ENCODE assay signal across 8 cellular contexts in the genomic region with DNA sequence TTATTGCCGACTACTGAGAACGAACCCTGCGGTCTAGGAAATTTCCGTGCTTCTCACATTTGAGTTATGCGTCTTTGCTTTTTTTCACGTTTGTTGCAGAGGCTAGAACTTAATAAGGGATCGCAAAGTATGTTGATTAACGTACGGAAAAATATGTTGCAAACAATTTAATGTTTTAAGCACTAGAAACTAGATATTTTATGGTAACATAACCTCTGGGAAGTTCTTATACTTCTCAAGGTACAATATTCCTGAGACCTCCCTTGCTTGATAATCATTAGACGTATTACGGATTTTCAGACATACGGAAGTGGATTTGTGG. TPM values are rescaled to one million over a fixed set of nuclear protein-coding genes. Genes with fewer than 3 reads are reported as not detected.
DNase-seq lines count a peak whose midpoint lies in the region; ATAC-seq and TF ChIP-seq lines count a peak whose summit lies in the region.

No MANE protein-coding gene starts in this region.

- TF ChIP-seq POLR2A in heart left ventricle (IDR thresholded peaks at IDR 0.05): no peak

- peak overlapping the region; percentile 95 for H3K27ac Mint-ChIP-seq in mesothelial cell of epicardium

- ATAC-seq in heart left ventricle (no peak), left cardiac atrium (no peak), upper lobe of right lung (no peak), HG02798 (IDR thresholded peaks at IDR 0.05; ENCODE audit: poor library complexity, unreplicated experiment) (no peak)

- 16 to 24% (median 19%) methylated on average over 12 of the region's 12 CpGs for WGBS in heart left ventricle, 4 donors

- H3K36me3 ChIP-seq in heart left ventricle: no peaks in the 10 kb centered on the region
- H3K36me3 ChIP-seq in upper lobe of right lung: no peaks in the 10 kb centered on the region

- peaks cover 27% of the 10 kb centered on the region for H3K4me1 Mint-ChIP-seq in mesothelial cell of epicardium

- no peaks in the 10 kb centered on the region for H3K27me3 Mint-ChIP-seq in mesothelial cell of epicardium (ENCODE audit: low read depth)

- intact Hi-C loops in heart left ventricle (cut with DNase I) (loop anchor here in 8 of 10 donors (5.0 to 10.0 kb wide), 7 partner anchors 101 to 208 kb away; partner anchors contain the start of gene NDNF (in 8 of the 8)), left cardiac atrium (cut with DNase I) (loop anchor here in 1 of 2 donors (10.0 kb wide), 2 partner anchors 152 to 768 kb away; partner anchors contain the start of gene NDNF), upper lobe of right lung (cut with DNase I) (no loop called here)

- H3K4me3 ChIP-seq in heart left ventricle: peak overlapping the region; percentile 61 to 97 (median 81)
- H3K4me3 ChIP-seq in choroid plexus epithelial cell (ENCODE audit: low read depth, low read length): peak overlapping the region; percentile 72
- H3K4me3 ChIP-seq in upper lobe of right lung: peak overlapping the region; percentile 69

- H3K4me1 ChIP-seq in heart left ventricle (peaks cover 0 to 40% (median 30%) of the 10 kb centered on the region in 12 donors), upper lobe of right lung (peaks cover 16% of the 10 kb centered on the region)

- DNase-seq in heart left ventricle: no peak
- no peak for DNase-seq in left cardiac atrium
- no peak for DNase-seq in choroid plexus epithelial cell (ENCODE audit: low read depth)
- DNase-seq in mesothelial cell of epicardium (ENCODE audit: low spot score in 2 of 2, unreplicated experiment in 2 of 2): no peak
- DNase-seq in upper lobe of right lung: no peak
- DNase-seq in NCI-H187 treated with DMSO at 0.1 percent for 48 hours (lab: John Stamatoyannopoulos, UW): no peak
- no peak for DNase-seq in GF-D8 (lab: John Stamatoyannopoulos, UW)

- peaks cover 11% of the 10 kb centered on the region for H3K9me3 Mint-ChIP-seq in mesothelial cell of epicardium

- H3K27me3 ChIP-seq in heart left ventricle: peaks cover 0 to 20% (median 0%) of the 10 kb centered on the region in 9 donors
- H3K27me3 ChIP-seq in upper lobe of right lung: no peaks in the 10 kb centered on the region

- no peaks in the 10 kb centered on the region for H3K36me3 Mint-ChIP-seq in mesothelial cell of epicardium

- TF ChIP-seq CTCF in heart left ventricle (IDR thresholded peaks at IDR 0.05): no peak
- no peak for TF ChIP-seq CTCF in choroid plexus epithelial cell (conservative IDR thresholded peaks at IDR 0.05; ENCODE audit: low read depth, low read length)
- no peak for TF ChIP-seq CTCF in mesothelial cell of epicardium (IDR thresholded peaks at IDR 0.05; ENCODE audit: unreplicated experiment)
- TF ChIP-seq CTCF in upper lobe of right lung (IDR thresholded peaks at IDR 0.05): no peak

- H3K9me3 ChIP-seq in heart left ventricle (no peaks in the 10 kb centered on the region), upper lobe of right lung (no peaks in the 10 kb centered on the region)

- H3K27ac ChIP-seq in heart left ventricle (peak overlapping the region; percentile 84 to 98 (median 95)), upper lobe of right lung (peak overlapping the region; percentile 93)

- H3K4me3 Mint-ChIP-seq in mesothelial cell of epicardium: peak overlapping the region; percentile 85

RNA-seq across cellular contexts. Expression of gene PRDM5, which starts 0.6 kb away (rescaled TPM):
- total RNA-seq in heart left ventricle (10 to 100 TPM in 5 of 9 donors, 1 to 10 TPM in 4; 4.9 to 19.7 (median 12.0) TPM), left cardiac atrium (10 to 100 TPM in 1 of 2 donors, 1 to 10 TPM in 1; 8.2 to 14.2 TPM), mesothelial cell of epicardium (23.6 to 30.2 TPM (median 29.1 TPM) in 3 replicates), upper lobe of right lung (17.0 TPM)
- polyA plus RNA-seq in heart left ventricle: 1 to 10 TPM; 2.0 to 2.1 TPM
